ENCODE assay signal across 2 cellular contexts in genomic region chr2:135009339-135009738, GRCh38.
TF ChIP-seq lines count a peak whose summit lies in the region.

No MANE protein-coding gene starts in this region.

TF ChIP-seq in HepG2, 621 proteins besides CTCF, POLR2A, EP300 and RAD21:
- peak; percentile 64 to 79 for TF ChIP-seq MAFK (conservative IDR thresholded peaks at IDR 0.05 in 1 of 2, IDR thresholded peaks at IDR 0.05 in 1 of 2; ENCODE audit: low read length in 2 of 2)
- TF ChIP-seq FOXP1 (IDR thresholded peaks at IDR 0.05), result no peak
- TF ChIP-seq FOXP1 (CRISPR knock-in tag; IDR thresholded peaks at IDR 0.05), result no peak
- no peak for TF ChIP-seq POLR2G (IDR thresholded peaks at IDR 0.05; ENCODE audit: low read depth, low read length)
- no peak for TF ChIP-seq POLR2AphosphoS5 (IDR thresholded peaks at IDR 0.05; ENCODE audit: low read depth, low read length)
- no peak for TF ChIP-seq ZBTB38 (CRISPR knock-in tag; IDR thresholded peaks at IDR 0.05)
- TF ChIP-seq SP1 (IDR thresholded peaks at IDR 0.05), result no peak
- TF ChIP-seq SP1 (CRISPR knock-in tag; IDR thresholded peaks at IDR 0.05), result no peak
- TF ChIP-seq PREB (CRISPR knock-in tag; IDR thresholded peaks at IDR 0.05), result no peak
- TF ChIP-seq GABPB1 (CRISPR knock-in tag; IDR thresholded peaks at IDR 0.05), result no peak
- TF ChIP-seq NR3C1 (CRISPR knock-in tag; IDR thresholded peaks at IDR 0.05), result no peak
- TF ChIP-seq NFRKB (IDR thresholded peaks at IDR 0.05), result no peak
- TF ChIP-seq PITX1 (CRISPR knock-in tag; IDR thresholded peaks at IDR 0.05), result no peak
- no peak for TF ChIP-seq SIX1 (CRISPR knock-in tag; IDR thresholded peaks at IDR 0.05; ENCODE audit: borderline replicate concordance)
- no peak for TF ChIP-seq SATB2 (CRISPR knock-in tag; IDR thresholded peaks at IDR 0.05)
- TF ChIP-seq MAFF (IDR thresholded peaks at IDR 0.05; ENCODE audit: low read depth, low read length), result peak; percentile 61
- TF ChIP-seq HMG20A (CRISPR knock-in tag; IDR thresholded peaks at IDR 0.05; ENCODE audit: borderline replicate concordance), result no peak
- TF ChIP-seq ZNF383 (CRISPR knock-in tag; IDR thresholded peaks at IDR 0.05; ENCODE audit: borderline replicate concordance), result no peak

TF ChIP-seq in K562, 482 proteins besides CTCF, POLR2A, EP300 and RAD21:
- TF ChIP-seq HMG20A (CRISPR knock-in tag; conservative IDR thresholded peaks at IDR 0.05) (no peak), MAFG (tag; conservative IDR thresholded peaks at IDR 0.05) (0 out of 2 replicates have a peak, but pooled peaks have one; percentile 26), KDM5B (IDR thresholded peaks at IDR 0.05; ENCODE audit: insufficient replicate concordance, low read depth, low read length) (no peak), MAFF (IDR thresholded peaks at IDR 0.05; ENCODE audit: low read length) (peak; percentile 9; the same call in 1 of the 2 replicates), ELK3 (CRISPR knock-in tag; IDR thresholded peaks at IDR 0.05) (no peak), ZNF316 (IDR thresholded peaks at IDR 0.05) (peak; percentile 78), ZNF280A (IDR thresholded peaks at IDR 0.05; ENCODE audit: low read depth, partially characterized antibody) (no peak), C11orf30 (IDR thresholded peaks at IDR 0.05; ENCODE audit: low read depth) (peak; percentile 53; the same call in 1 of the 2 replicates), ZBTB7A (IDR thresholded peaks at IDR 0.05; ENCODE audit: borderline replicate concordance, control insufficient read depth, low read depth, low read length) (no peak), ZNF395 (CRISPR knock-in tag; IDR thresholded peaks at IDR 0.05) (no peak), E2F1 (CRISPR knock-in tag; IDR thresholded peaks at IDR 0.05) (no peak)
